ENCODE assay signal across 13 cellular contexts in the genomic region with DNA sequence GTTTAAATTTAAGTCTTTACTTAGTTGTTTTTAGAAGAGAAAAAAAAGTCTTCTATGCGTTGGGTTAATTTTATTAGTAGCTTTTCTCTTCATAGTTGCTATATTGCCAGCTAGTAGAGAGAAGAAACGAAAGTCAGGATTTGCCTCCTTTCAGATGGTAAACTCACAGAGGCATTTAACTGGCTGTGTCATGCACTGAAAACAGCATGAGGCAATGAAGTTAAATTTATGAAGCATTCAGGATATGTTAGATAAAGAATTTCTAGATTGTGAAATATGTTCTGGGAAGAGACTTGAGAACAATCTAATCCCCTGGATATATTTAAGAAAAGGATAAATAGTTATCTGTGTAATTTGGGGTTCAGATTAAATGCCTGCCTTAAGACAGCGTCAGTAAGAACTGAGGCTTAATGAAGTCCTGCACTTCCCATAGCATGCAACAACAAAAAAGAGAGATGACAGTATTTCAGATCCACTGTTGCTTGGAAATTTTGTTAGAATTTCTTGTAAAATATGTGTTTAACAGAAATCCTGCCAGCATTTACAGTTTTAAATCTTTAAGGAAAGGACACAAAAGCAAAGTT. TPM values are rescaled to one million over a fixed set of nuclear protein-coding genes. Genes with fewer than 3 reads are reported as not detected.
DNase-seq lines count a peak whose midpoint lies in the region; ATAC-seq, FAIRE-seq and TF ChIP-seq lines count a peak whose summit lies in the region.
"Had no signal": no experiment of that assay in that cellular context is flagged by ENCODE, and none has a peak within 500 bp of the region (broad histone marks: within the 10 kb centered on the region; RNA-seq: fewer than 3 reads in every experiment).

No MANE protein-coding gene starts in this region.

- H3K27me3 ChIP-seq in GM23338 (ENCODE audit: insufficient read depth) (no peaks in the 10 kb centered on the region), smooth muscle cell (ENCODE audit: low read depth) (no peaks in the 10 kb centered on the region)

- H3K27ac Mint-ChIP-seq in GM23338 = peak overlapping the region; percentile 85

- H3K27me3 Mint-ChIP-seq in GM23338 (ENCODE audit: insufficient read depth, low read depth, poor library complexity) = peaks cover 1% of the 10 kb centered on the region

- no peak for FAIRE-seq in GM19239 (lab: Jason Lieb, UNC)

- H2AFZ ChIP-seq in GM23338 (no peak overlapping the region), smooth muscle cell (ENCODE audit: low read depth) (no peak overlapping the region)

- H3K4me3 Mint-ChIP-seq in GM23338 = peak overlapping the region; percentile 18; the same call in 1 of the 3 replicates

- ATAC-seq in GM23338 (peak; percentile 85), GM19395 (IDR thresholded peaks at IDR 0.05; ENCODE audit: unreplicated experiment) (no peak)

- no peak for TF ChIP-seq CTCF in GM23338 (conservative IDR thresholded peaks at IDR 0.05; ENCODE audit: low read depth in 2 of 2)
- TF ChIP-seq CTCF in cardiac fibroblast (IDR thresholded peaks at IDR 0.05; ENCODE audit: low read depth, low read length) = no peak
- TF ChIP-seq CTCF in smooth muscle cell (IDR thresholded peaks at IDR 0.05; ENCODE audit: borderline replicate concordance, insufficient read depth, poor library complexity, severe bottlenecking) = no peak

- peak overlapping the region; percentile 5 for H3K9ac ChIP-seq in smooth muscle cell (ENCODE audit: low read depth)

- no peaks in the 10 kb centered on the region for H3K9me3 Mint-ChIP-seq in GM23338

- H3K4me2 ChIP-seq in GM23338 = peak overlapping the region; percentile 53
- H3K4me2 ChIP-seq in smooth muscle cell = peak overlapping the region; percentile 83

- H3K4me1 Mint-ChIP-seq in GM23338 = peaks cover 29% of the 10 kb centered on the region

- peak overlapping the region; percentile 9; the same call in 1 of the 2 replicates for H3K4me3 ChIP-seq in GM23338
- peak overlapping the region in 1 of 2 donors; percentile 6 for H3K4me3 ChIP-seq in cardiac fibroblast (replicated peaks in 1 of 2; ENCODE audit: low read depth in 2 of 2, low read length in 2 of 2)
- H3K4me3 ChIP-seq in smooth muscle cell = peak overlapping the region; percentile 37

- no peaks in the 10 kb centered on the region for H3K9me2 ChIP-seq in GM23338 (ENCODE audit: insufficient read depth)

- H3K36me3 ChIP-seq in GM23338 (ENCODE audit: insufficient read depth) (no peaks in the 10 kb centered on the region), smooth muscle cell (ENCODE audit: low read depth) (no peaks in the 10 kb centered on the region)

- H4K20me1 ChIP-seq in GM23338 (replicated peaks; ENCODE audit: insufficient read depth) (no peaks in the 10 kb centered on the region), smooth muscle cell (ENCODE audit: low read depth) (no peaks in the 10 kb centered on the region)

- no peaks in the 10 kb centered on the region for H3K9me3 ChIP-seq in smooth muscle cell (replicated peaks; ENCODE audit: low read depth)

- 21% methylated on average over 3 of the region's 3 CpGs for WGBS in smooth muscle cell (ENCODE audit: low lambda C conversion rate)

- H3K79me2 ChIP-seq in GM23338 (replicated peaks; ENCODE audit: insufficient read depth) (no peaks in the 10 kb centered on the region), smooth muscle cell (ENCODE audit: low read depth) (no peaks in the 10 kb centered on the region)

- DNase-seq in GM23338 (ENCODE audit: low spot score) = peak; percentile 60
- peak; percentile 76 to 82 for DNase-seq in cardiac fibroblast (ENCODE audit: low read depth in 2 of 2)
- DNase-seq in kidney glomerular epithelial cell (lab: John Stamatoyannopoulos, UW) = peak; percentile 40
- DNase-seq in smooth muscle cell (lab: John Stamatoyannopoulos, UW; ENCODE audit: unreplicated experiment) = no peak
- DNase-seq in T-helper 2 cell = no peak
- no peak for DNase-seq in SKM-1 treated with dmso at 0.1 percent for 144 hours (lab: John Stamatoyannopoulos, UW; ENCODE audit: unreplicated experiment)
- DNase-seq in GM19239 (ENCODE audit: insufficient read length, low spot score) = no peak
- DNase-seq: Calu3, GOT3, NCI-H2227 treated with DMSO at 0.1 percent for 48 hours had no signal

- H3K4me1 ChIP-seq in GM23338 (ENCODE audit: insufficient read depth) (peaks cover 30% of the 10 kb centered on the region), smooth muscle cell (ENCODE audit: low read depth) (peaks cover 38% of the 10 kb centered on the region)

- H3F3A ChIP-seq in GM23338 (replicated peaks; ENCODE audit: low read depth) = no peaks in the 10 kb centered on the region
- H3F3A ChIP-seq in smooth muscle cell (ENCODE audit: low read depth) = peaks cover 5% of the 10 kb centered on the region

- H3K36me3 Mint-ChIP-seq in GM23338 (ENCODE audit: low read depth) = no peaks in the 10 kb centered on the region

- peak overlapping the region; percentile 13; the same call in 1 of the 2 replicates for H3K27ac ChIP-seq in GM23338 (ENCODE audit: low read depth)
- peak overlapping the region; percentile 61 for H3K27ac ChIP-seq in smooth muscle cell (ENCODE audit: low read depth)

TF ChIP-seq in GM23338, 12 proteins besides CTCF, POLR2A, EP300 and RAD21:
- no peak for TF ChIP-seq CREB1 (CRISPR knock-in tag; IDR thresholded peaks at IDR 0.05; ENCODE audit: low read depth)
- no peak for TF ChIP-seq JUNB (IDR thresholded peaks at IDR 0.05; ENCODE audit: unreplicated experiment)
- no peak for TF ChIP-seq POLR2AphosphoS5 (IDR thresholded peaks at IDR 0.05; ENCODE audit: low read depth)
- no peak for TF ChIP-seq STAT1 (IDR thresholded peaks at IDR 0.05; ENCODE audit: unreplicated experiment)
- TF ChIP-seq ZNF462 (CRISPR knock-in tag; IDR thresholded peaks at IDR 0.05) = no peak
- TF ChIP-seq EZH2 (IDR thresholded peaks at IDR 0.05; ENCODE audit: low read depth, unreplicated experiment) = no peak

RNA-seq across cellular contexts. Expression of gene ANGPTL1, which starts 1.7 kb away (rescaled TPM):
- not detected in 2 replicates for total RNA-seq in GM23338 (2014; rRNA removed; shearing (Covaris generic))
- 0.19 and 0.58 TPM in 2 replicates for polyA plus RNA-seq in GM23338 (2016; fragmentation: Nextera tagmentation; extraction: Ambion mirVana)
- 6.6 and 7.5 TPM in 2 replicates for total RNA-seq in smooth muscle cell
- polyA plus RNA-seq in smooth muscle cell = 3.4 and 5.0 TPM in 2 replicates
- total RNA-seq: HT-29; T-helper 1 cell treated with Interleukin-12 subunit alpha and Interleukin-12 subunit beta and Interleukin-4 antibody, amounts not matched to agents 30 ng/mL and 1 ng/mL, for 36 hours had no signal

Comparison
In these comparisons a context has a peak if more than half of its experiments do, and no peak if none do; other contexts are left out.
1. DNase-seq: peak in GM23338 (single experiment), cardiac fibroblast (2 of 2) and kidney glomerular epithelial cell (single experiment); none in smooth muscle cell (single experiment), T-helper 2 cell (0 of 5), SKM-1 treated with dmso at 0.1 percent for 144 hours (single experiment) and GM19239 (single experiment).